Comparison of ENCODE assay signal across 24 cellular contexts in genomic region chr6:103124471-103124870, GRCh38.
"Had no signal": no experiment of that assay in that cellular context is flagged by ENCODE, and none has a peak within 500 bp of the region (broad histone marks: within the 10 kb centered on the region; RNA-seq: fewer than 3 reads in every experiment).

No MANE protein-coding gene starts in this region.

- DNase-seq: colonic mucosa; cortex of kidney; dermis blood vessel endothelial cell; dorsolateral prefrontal cortex; effector CD4-positive, alpha-beta T cell; effector CD8-positive, alpha-beta T cell; effector memory CD4-positive, alpha-beta T cell; effector memory CD8-positive, alpha-beta T cell; endodermal cell; erythroblast; esophagus squamous epithelium; foreskin fibroblast; foreskin keratinocyte; foreskin melanocyte; gastrocnemius medialis; glutamatergic neuron; head of caudate nucleus; heart left ventricle; heart right ventricle had no signal

- H3K36me3 ChIP-seq: colonic mucosa, esophagus muscularis mucosa, esophagus squamous epithelium, gastrocnemius medialis, gastroesophageal sphincter, heart left ventricle, heart right ventricle had no signal

- ATAC-seq: effector memory CD8-positive, alpha-beta T cell; esophagus mucosa; foreskin keratinocyte; gastrocnemius medialis; gastroesophageal sphincter; heart left ventricle; heart right ventricle had no signal

- H3K4me3 ChIP-seq: colonic mucosa, coronary artery, dorsolateral prefrontal cortex, esophagus muscularis mucosa, esophagus squamous epithelium, gastrocnemius medialis, gastroesophageal sphincter, heart left ventricle, heart right ventricle had no signal

- H3K27me3 ChIP-seq: colonic mucosa, dorsolateral prefrontal cortex, esophagus muscularis mucosa, esophagus squamous epithelium, foreskin keratinocyte, gastrocnemius medialis, gastroesophageal sphincter, heart left ventricle, heart right ventricle had no signal

- H3K27ac ChIP-seq: colonic mucosa, coronary artery, dorsolateral prefrontal cortex, epithelial cell of prostate, esophagus muscularis mucosa, esophagus squamous epithelium, foreskin keratinocyte, gastrocnemius medialis, gastroesophageal sphincter, heart left ventricle, heart right ventricle had no signal

- H3K4me1 ChIP-seq: colonic mucosa, esophagus muscularis mucosa, esophagus squamous epithelium, foreskin keratinocyte, gastrocnemius medialis, gastroesophageal sphincter, heart left ventricle, heart right ventricle had no signal

- H3K9me3 ChIP-seq: colonic mucosa, esophagus muscularis mucosa, esophagus squamous epithelium, gastrocnemius medialis, gastroesophageal sphincter, heart left ventricle, heart right ventricle had no signal
